2 cellular contexts compared by ENCODE assay signal in genomic region chr16:52372313-52372712, GRCh38.
TF ChIP-seq lines count a peak whose summit lies in the region.

No MANE protein-coding gene starts in this region.

TF ChIP-seq in GM23338, 12 proteins besides CTCF, POLR2A, EP300 and RAD21:
- no peak for TF ChIP-seq REST (IDR thresholded peaks at IDR 0.05; ENCODE audit: unreplicated experiment)
- TF ChIP-seq CREB1 (CRISPR knock-in tag; IDR thresholded peaks at IDR 0.05; ENCODE audit: low read depth) = no peak
- TF ChIP-seq ZNF462 (CRISPR knock-in tag; IDR thresholded peaks at IDR 0.05) = no peak

TF ChIP-seq in H1, 55 proteins besides CTCF, POLR2A, EP300 and RAD21:
- TF ChIP-seq KDM1A (IDR thresholded peaks at IDR 0.05; ENCODE audit: borderline replicate concordance, low read length) (no peak), SRF (IDR thresholded peaks at IDR 0.05; ENCODE audit: low read depth, low read length) (no peak), ATF2 (IDR thresholded peaks at IDR 0.05; ENCODE audit: low read length) (no peak), USF2 (IDR thresholded peaks at IDR 0.05; ENCODE audit: low read length) (no peak), CREB1 (IDR thresholded peaks at IDR 0.05) (no peak), CBX8 (IDR thresholded peaks at IDR 0.05; ENCODE audit: borderline replicate concordance, low read depth, low read length) (no peak)
